In genomic region chr1:52727114-52727586, GRCh38 we compare ENCODE assay signal across 8 cellular contexts. TPM values are rescaled to one million over a fixed set of nuclear protein-coding genes. Genes with fewer than 3 reads are reported as not detected.
DNase-seq lines count a peak whose midpoint lies in the region; ATAC-seq and TF ChIP-seq lines count a peak whose summit lies in the region.

No MANE protein-coding gene starts in this region.

- peak; percentile 23 for DNase-seq in activated CD8-positive, alpha-beta T cell treated with anti-CD3 and anti-CD28 coated beads, Interleukin-2, amount 10 ng/mL, durations not matched to agents 7 days and 5 days
- DNase-seq in glutamatergic neuron (peak; percentile 54), ovary (no peak), GM10248 (ENCODE audit: extremely low spot score) (no peak), MV-4-11 (lab: John Stamatoyannopoulos, UW) (no peak), 8988T (no peak)

- H3K27ac ChIP-seq in BLaER1 (peak overlapping the region; percentile 86), HEK293 (ENCODE audit: extremely low read depth, low read depth, low read length) (peak overlapping the region; percentile 78; the same call in 1 of the 2 replicates), ovary (no peak overlapping the region)

- 0% methylated on average over 14 of the region's 14 CpGs for WGBS in ovary, 3 donors

- TF ChIP-seq POLR2A in ovary (IDR thresholded peaks at IDR 0.05): no peak

- H3K4me1 ChIP-seq in BLaER1 (peaks cover 35% of the 10 kb centered on the region), HEK293 (ENCODE audit: control insufficient read depth, insufficient read depth, low read length) (peaks cover 3% of the 10 kb centered on the region; the same call in 1 of the 2 replicates), ovary (ENCODE audit: insufficient read depth) (peaks cover 11% of the 10 kb centered on the region)

- peaks cover 22% of the 10 kb centered on the region for H3K36me3 ChIP-seq in BLaER1
- H3K36me3 ChIP-seq in HEK293 (ENCODE audit: control insufficient read depth in 2 of 2, insufficient read depth in 1 of 2, low read length in 2 of 2): no peaks in the 10 kb centered on the region
- no peaks in the 10 kb centered on the region for H3K36me3 ChIP-seq in ovary

- H3K27ac Mint-ChIP-seq in activated CD8-positive, alpha-beta T cell treated with anti-CD3 and anti-CD28 coated beads, Interleukin-2, amount 10 ng/mL, durations not matched to agents 7 days and 5 days: peak overlapping the region; percentile 83
- H3K27ac Mint-ChIP-seq in glutamatergic neuron (ENCODE audit: unreplicated experiment): peak overlapping the region; percentile 98

- peaks cover 8% of the 10 kb centered on the region for H3K27me3 Mint-ChIP-seq in activated CD8-positive, alpha-beta T cell treated with anti-CD3 and anti-CD28 coated beads, Interleukin-2, amount 10 ng/mL, durations not matched to agents 7 days and 5 days (ENCODE audit: low read depth)
- H3K27me3 Mint-ChIP-seq in glutamatergic neuron (ENCODE audit: unreplicated experiment): no peaks in the 10 kb centered on the region

- intact Hi-C loops in ovary (cut with DNase I): no loop called here

- H3K27me3 ChIP-seq in BLaER1: no peaks in the 10 kb centered on the region
- H3K27me3 ChIP-seq in ovary: no peaks in the 10 kb centered on the region

- H3K4me1 Mint-ChIP-seq in activated CD8-positive, alpha-beta T cell treated with anti-CD3 and anti-CD28 coated beads, Interleukin-2, amount 10 ng/mL, durations not matched to agents 7 days and 5 days (ENCODE audit: low read depth): peaks cover 24% of the 10 kb centered on the region
- peaks cover 7% of the 10 kb centered on the region for H3K4me1 Mint-ChIP-seq in glutamatergic neuron (ENCODE audit: low read depth, unreplicated experiment)

- no peak for TF ChIP-seq CTCF in HEK293 (tag by site-specific recombination; IDR thresholded peaks at IDR 0.05)
- TF ChIP-seq CTCF in glutamatergic neuron (IDR thresholded peaks at IDR 0.05; ENCODE audit: partially characterized antibody, unreplicated experiment): no peak
- TF ChIP-seq CTCF in ovary (IDR thresholded peaks at IDR 0.05): no peak
- no peak for TF ChIP-seq CTCF in GM10248 (IDR thresholded peaks at IDR 0.05; ENCODE audit: control extremely low read depth, extremely low read depth, low read depth, missing control alignments)

- peak overlapping the region; percentile 90 for H3K9ac ChIP-seq in BLaER1

- CTCF ChIA-PET in HEK293 (lab: Yijun Ruan, JAX): interaction anchor here (0.6 to 1.2 kb wide), 3 partner anchors 26 to 449 kb away, joined by 3 to 5 read pairs (median 4); no protein-coding TSS in a partner anchor
- CTCF ChIA-PET in activated CD8-positive, alpha-beta T cell treated with anti-CD3 and anti-CD28 coated beads, Interleukin-2, amount 10 ng/mL, durations not matched to agents 7 days and 5 days (lab: Charles Lee): interaction anchor here (0.5 to 2.2 kb wide), 5 partner anchors 21 to 588 kb away, joined by 3 to 7 read pairs (median 3); no protein-coding TSS in a partner anchor
- CTCF ChIA-PET in GM10248 (lab: Yijun Ruan, JAX): interaction anchor here (0.9 to 2.0 kb wide), 3 partner anchors 10 to 26 kb away, joined by 3 to 8 read pairs (median 5); no protein-coding TSS in a partner anchor

- no peaks in the 10 kb centered on the region for H3K9me3 Mint-ChIP-seq in activated CD8-positive, alpha-beta T cell treated with anti-CD3 and anti-CD28 coated beads, Interleukin-2, amount 10 ng/mL, durations not matched to agents 7 days and 5 days (ENCODE audit: insufficient read depth)
- peaks cover 3% of the 10 kb centered on the region for H3K9me3 Mint-ChIP-seq in glutamatergic neuron (ENCODE audit: unreplicated experiment)

- peaks cover 2% of the 10 kb centered on the region for H3K36me3 Mint-ChIP-seq in activated CD8-positive, alpha-beta T cell treated with anti-CD3 and anti-CD28 coated beads, Interleukin-2, amount 10 ng/mL, durations not matched to agents 7 days and 5 days (ENCODE audit: low read depth)
- H3K36me3 Mint-ChIP-seq in glutamatergic neuron (ENCODE audit: unreplicated experiment): no peaks in the 10 kb centered on the region

- peaks cover 50% of the 10 kb centered on the region for H4K20me1 ChIP-seq in BLaER1

- no peak for TF ChIP-seq EP300 in ovary (IDR thresholded peaks at IDR 0.05)

- peak overlapping the region; percentile 78 for H3K4me3 Mint-ChIP-seq in activated CD8-positive, alpha-beta T cell treated with anti-CD3 and anti-CD28 coated beads, Interleukin-2, amount 10 ng/mL, durations not matched to agents 7 days and 5 days
- peak overlapping the region; percentile 96 for H3K4me3 Mint-ChIP-seq in glutamatergic neuron (ENCODE audit: unreplicated experiment)

- H3K9me3 ChIP-seq in BLaER1 (no peaks in the 10 kb centered on the region), HEK293 (ENCODE audit: control insufficient read depth, insufficient read depth, low read depth, low read length) (no peaks in the 10 kb centered on the region), ovary (no peaks in the 10 kb centered on the region)

- H3K4me3 ChIP-seq in BLaER1 (peak overlapping the region; percentile 92), HEK293 (ENCODE audit: low read depth, low read length) (peak overlapping the region; percentile 78), ovary (peak overlapping the region; percentile 71)

- peak overlapping the region; percentile 88 for H3K4me2 ChIP-seq in BLaER1

- POLR2A ChIA-PET in HEK293 (lab: Yijun Ruan, JAX) (interaction anchor here (0.7 kb wide), 1 partner anchor 65 kb away, joined by 3 read pairs; no protein-coding TSS in a partner anchor), GM10248 (lab: Yijun Ruan, JAX) (no interaction called here)
- POLR2A ChIA-PET in activated CD8-positive, alpha-beta T cell treated with anti-CD3 and anti-CD28 coated beads, Interleukin-2, amount 10 ng/mL, durations not matched to agents 7 days and 5 days (lab: Charles Lee): interaction anchor here (1.1 to 3.8 kb wide), 2 partner anchors 11 to 24 kb away, joined by 5 to 14 read pairs; no protein-coding TSS in a partner anchor

- no peak for ATAC-seq in activated CD8-positive, alpha-beta T cell treated with anti-CD3 and anti-CD28 coated beads, Interleukin-2, amount 10 ng/mL, durations not matched to agents 7 days and 5 days

TF ChIP-seq in HEK293, 187 proteins besides CTCF, POLR2A, EP300 and RAD21 (continues in another document):
- TF ChIP-seq INSM2 (tag by site-specific recombination; IDR thresholded peaks at IDR 0.05) (no peak; the same call in 1 of the 2 replicates), RBAK (tag by site-specific recombination; IDR thresholded peaks at IDR 0.05) (no peak), ZNF366 (tag by site-specific recombination; conservative IDR thresholded peaks at IDR 0.05) (peak; percentile 39; the same call in 1 of the 2 replicates), ZNF501 (tag by site-specific recombination; IDR thresholded peaks at IDR 0.05) (peak; percentile 32; the same call in 1 of the 2 replicates), ZFP69B (tag by site-specific recombination; IDR thresholded peaks at IDR 0.05) (no peak), HOXD13 (CRISPR knock-in tag; IDR thresholded peaks at IDR 0.05; ENCODE audit: borderline replicate concordance) (no peak), ZBTB48 (tag by site-specific recombination; IDR thresholded peaks at IDR 0.05) (no peak), ZNF514 (tag by site-specific recombination; IDR thresholded peaks at IDR 0.05) (no peak), SP7 (tag by site-specific recombination; IDR thresholded peaks at IDR 0.05) (0 out of 2 replicates have a peak, but pooled peaks have one; percentile 6), ZNF426 (tag by site-specific recombination; IDR thresholded peaks at IDR 0.05) (no peak), SCRT2 (tag by site-specific recombination; IDR thresholded peaks at IDR 0.05) (peak; percentile 24; the same call in 1 of the 2 replicates), ZNF404 (tag by site-specific recombination; IDR thresholded peaks at IDR 0.05) (no peak), SP3 (tag by site-specific recombination; IDR thresholded peaks at IDR 0.05) (no peak), ZNF274 (IDR thresholded peaks at IDR 0.05; ENCODE audit: low read length) (no peak), ZNF274 (tag by site-specific recombination; IDR thresholded peaks at IDR 0.05; ENCODE audit: borderline replicate concordance) (no peak), ZNF639 (tag by site-specific recombination; IDR thresholded peaks at IDR 0.05) (no peak), ZFP37 (tag by site-specific recombination; IDR thresholded peaks at IDR 0.05) (no peak)

RNA-seq across cellular contexts. Expression of gene ZYG11B, which starts 0.9 kb away (rescaled TPM):
- 1 to 10 TPM; 6.8 to 7.5 TPM for total RNA-seq in activated CD8-positive, alpha-beta T cell treated with anti-CD3 and anti-CD28 coated beads, Interleukin-2, amount 10 ng/mL, durations not matched to agents 7 days and 5 days
- total RNA-seq in glutamatergic neuron (ENCODE audit: unreplicated experiment) (47.2 TPM), ovary (10 to 100 TPM; 27.2 to 37.1 (median 32.8) TPM)
- polyA plus RNA-seq in ovary: 10 to 100 TPM in 1 of 2 donors, 1 to 10 TPM in 1; 9.8 to 17.8 TPM

RNA-seq across cellular contexts. Expression of gene COA7, which starts 29.0 kb away (rescaled TPM):
- 10 to 100 TPM; 16.5 to 17.0 TPM for total RNA-seq in activated CD8-positive, alpha-beta T cell treated with anti-CD3 and anti-CD28 coated beads, Interleukin-2, amount 10 ng/mL, durations not matched to agents 7 days and 5 days
- 24.6 TPM for total RNA-seq in glutamatergic neuron (ENCODE audit: unreplicated experiment)
- total RNA-seq in ovary: 10 to 100 TPM in 5 of 7 donors, 1 to 10 TPM in 2; 3.5 to 27.2 (median 18.6) TPM
- 10 to 100 TPM in 1 of 2 donors, 1 to 10 TPM in 1; 4.3 to 12.3 TPM for polyA plus RNA-seq in ovary

Comparison
In these comparisons a context has a peak if more than half of its experiments do, and no peak if none do; other contexts are left out.
1. H3K27ac ChIP-seq: peak in BLaER1 (single experiment) and HEK293 (single experiment); none in ovary (0 of 2).
2. DNase-seq: peak in activated CD8-positive, alpha-beta T cell treated with anti-CD3 and anti-CD28 coated beads, Interleukin-2, amount 10 ng/mL, durations not matched to agents 7 days and 5 days (single experiment) and glutamatergic neuron (single experiment); none in ovary (0 of 5), GM10248 (single experiment), MV-4-11 (single experiment) and 8988T (single experiment).
3. Peak in every context shown above with its lines, with median percentiles within 50 percentile points of each other: H3K4me3 ChIP-seq.